8 cellular contexts compared by ENCODE assay signal in the genomic region with DNA sequence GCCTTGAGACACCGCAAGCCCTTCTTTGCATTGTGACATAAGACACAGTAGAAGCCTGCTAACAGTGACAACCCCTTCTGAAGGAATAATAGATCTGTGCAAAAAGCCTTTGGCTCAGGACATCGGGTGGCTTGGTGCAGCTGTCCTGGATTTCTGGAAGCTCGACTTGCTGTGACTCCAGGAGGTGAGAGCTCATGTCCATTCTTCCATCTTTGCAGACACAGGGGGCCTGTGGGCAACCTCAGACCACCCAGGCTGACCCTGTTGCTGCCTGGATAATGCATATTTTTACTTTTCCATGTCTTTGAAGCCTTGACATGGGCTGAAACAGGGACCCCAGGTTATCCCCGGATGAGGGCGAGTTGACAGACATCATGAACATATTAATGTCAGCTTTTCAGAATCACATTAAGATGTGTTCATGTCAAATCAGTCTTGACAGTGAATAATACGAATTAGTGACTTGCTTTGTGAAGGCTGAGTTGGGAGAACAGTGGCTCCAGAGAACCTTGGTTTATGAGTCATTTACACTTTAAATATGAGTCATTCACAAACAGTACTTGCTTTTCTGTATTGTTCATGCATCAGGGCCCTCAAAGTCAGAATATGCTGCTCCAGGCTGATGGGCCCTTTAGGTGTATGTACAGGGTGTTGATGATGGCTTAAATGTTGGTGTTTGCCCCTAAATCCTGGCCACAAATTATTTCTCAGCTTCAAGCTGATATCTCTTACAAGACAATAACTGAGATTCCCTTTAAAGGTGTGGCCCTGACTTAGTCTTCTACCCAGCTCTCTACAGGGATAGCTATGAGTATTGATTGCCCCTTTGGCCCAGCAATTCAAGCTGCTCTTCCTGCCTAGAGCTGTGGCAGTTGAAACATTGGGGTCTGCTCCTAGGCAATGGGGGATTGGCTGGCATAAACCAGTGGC.
A peak's percentile ranks its signal among the peaks of the same experiment; 100 is the strongest.
DNase-seq lines count a peak whose midpoint lies in the region; ATAC-seq, FAIRE-seq and TF ChIP-seq lines count a peak whose summit lies in the region.

No MANE protein-coding gene starts in this region.

- TF ChIP-seq RAD21 in HCT116 (IDR thresholded peaks at IDR 0.05; ENCODE audit: low read depth): peak; percentile 37

- RAD21 ChIA-PET in HCT116 (lab: Charles Lee; ENCODE audit: low non-redundant PET in 1 of 2, low total read pairs in 2 of 2, uncharacterized antibody in 2 of 2, unreplicated experiment in 2 of 2): no interaction called here

- no peaks in the 10 kb centered on the region for H4K20me1 ChIP-seq in HCT116 (ENCODE audit: insufficient read depth)

- POLR2A ChIA-PET in HCT116 (lab: Charles Lee) (no interaction called here), Panc1 (lab: Charles Lee) (no interaction called here)
- POLR2A ChIA-PET in naive thymus-derived CD8-positive, alpha-beta T cell (lab: Charles Lee): no interaction called here

- DNase-seq in GM12891 (ENCODE audit: insufficient read length, low spot score) (peak; percentile 21), HCT116 (ENCODE audit: low read depth, low spot score) (peak; percentile 67), Panc1 (ENCODE audit: low read depth, low spot score) (peak; percentile 53), left lung (no peak), progenitor cell of endocrine pancreas (ENCODE audit: low spot score, unreplicated experiment) (no peak), amygdala (lab: John Stamatoyannopoulos, UW) (no peak)
- no peak for DNase-seq in naive thymus-derived CD8-positive, alpha-beta T cell
- no peak for DNase-seq in activated CD4-positive, alpha-beta T cell treated with anti-CD3 and anti-CD28 coated beads, Interleukin-2, amount 10 ng/mL, durations not matched to agents 24 days and 14 days

- H3K4me1 ChIP-seq in HCT116 (ENCODE audit: control insufficient read depth in 1 of 2, insufficient read depth in 2 of 2, low read length in 2 of 2): peaks cover 9 to 28% of the 10 kb centered on the region in 2 experiments
- peaks cover 8% of the 10 kb centered on the region; the same call in 1 of the 2 replicates for H3K4me1 ChIP-seq in Panc1 (ENCODE audit: control insufficient read depth, insufficient read depth, low read length)
- H3K4me1 ChIP-seq in left lung: no peaks in the 10 kb centered on the region

- no peak for FAIRE-seq in GM12891 (lab: Jason Lieb, UNC)

- BruUV-seq in HCT116 (replicated peaks; lab: Mats Ljungman, UMichigan): no TSS peak
- no TSS peak for BruUV-seq in Panc1 (replicated peaks; lab: Mats Ljungman, UMichigan)

- H2AFZ ChIP-seq in HCT116 (ENCODE audit: low read depth, low read length, poor library complexity, severe bottlenecking): peak overlapping the region; percentile 10

- H3K27ac ChIP-seq in HCT116 (ENCODE audit: low read depth, low read length) (no peak overlapping the region), Panc1 (ENCODE audit: low read length) (no peak overlapping the region), left lung (no peak overlapping the region)

- peaks cover 6% of the 10 kb centered on the region in 2 experiments; a peak in 2 of 4 replicates for H3K9me3 ChIP-seq in HCT116 (ENCODE audit: control insufficient read depth in 1 of 2, insufficient read depth in 1 of 2, low read depth in 1 of 2, low read length in 2 of 2)
- H3K9me3 ChIP-seq in Panc1 (ENCODE audit: control insufficient read depth, insufficient read depth, low read depth, low read length): peaks cover 7% of the 10 kb centered on the region
- H3K9me3 ChIP-seq in left lung: peaks cover 0 to 12% of the 10 kb centered on the region in 2 donors

- peaks cover 3% of the 10 kb centered on the region for H3K4me1 Mint-ChIP-seq in progenitor cell of endocrine pancreas (ENCODE audit: low read depth)
- H3K4me1 Mint-ChIP-seq in naive thymus-derived CD8-positive, alpha-beta T cell: no peaks in the 10 kb centered on the region
- peaks cover 3% of the 10 kb centered on the region for H3K4me1 Mint-ChIP-seq in activated CD4-positive, alpha-beta T cell treated with anti-CD3 and anti-CD28 coated beads, Interleukin-2, amount 10 ng/mL, durations not matched to agents 24 days and 14 days

- intact Hi-C loops in HCT116 (cut with micrococcal nuclease): no loop called here
- intact Hi-C loops in Panc1 (cut with micrococcal nuclease; ENCODE audit: unreplicated experiment): no loop called here
- intact Hi-C loops in left lung (cut with DNase I): no loop called here
- intact Hi-C loops in activated CD4-positive, alpha-beta T cell treated with anti-CD3 and anti-CD28 coated beads, Interleukin-2, amount 10 ng/mL, durations not matched to agents 24 days and 14 days (cut with micrococcal nuclease): loop anchor here (5.0 kb wide), 1 partner anchor 55 kb away; no protein-coding TSS in a partner anchor

- H3K4me3 ChIP-seq in HCT116 (replicated peaks in 1 of 2; ENCODE audit: low read depth in 1 of 2, low read length in 2 of 2) (no peak overlapping the region; a peak in 2 of 4 replicates), Panc1 (ENCODE audit: low read depth in 2 of 2, low read length in 2 of 2) (no peak overlapping the region), left lung (no peak overlapping the region)

- no peaks in the 10 kb centered on the region for H3K36me3 ChIP-seq in HCT116 (ENCODE audit: control insufficient read depth in 1 of 2, insufficient read depth in 2 of 2, low read length in 2 of 2)
- H3K36me3 ChIP-seq in Panc1 (ENCODE audit: control insufficient read depth, insufficient read depth, low read length): no peaks in the 10 kb centered on the region
- no peaks in the 10 kb centered on the region for H3K36me3 ChIP-seq in left lung

- CTCF ChIA-PET in HCT116 (lab: Charles Lee) (no interaction called here), Panc1 (lab: Charles Lee) (no interaction called here)

- peak overlapping the region; percentile 60 for H3K4me2 ChIP-seq in HCT116 (ENCODE audit: low read length)

- H3K79me2 ChIP-seq in HCT116 (ENCODE audit: insufficient read depth, low read length): no peaks in the 10 kb centered on the region

- peaks cover 7% of the 10 kb centered on the region for H3K9me3 Mint-ChIP-seq in progenitor cell of endocrine pancreas (ENCODE audit: low read depth)
- H3K9me3 Mint-ChIP-seq in naive thymus-derived CD8-positive, alpha-beta T cell: peaks cover 0 to 13% (median 7%) of the 10 kb centered on the region in 9 donors
- no peaks in the 10 kb centered on the region for H3K9me3 Mint-ChIP-seq in activated CD4-positive, alpha-beta T cell treated with anti-CD3 and anti-CD28 coated beads, Interleukin-2, amount 10 ng/mL, durations not matched to agents 24 days and 14 days

- ATAC-seq in HCT116 (peak; percentile 92), Panc1 (peak; percentile 95), left lung (peak; percentile 93)
- no peak for ATAC-seq in naive thymus-derived CD8-positive, alpha-beta T cell

- H3K27me3 ChIP-seq in HCT116 (ENCODE audit: insufficient read depth, low read length): no peaks in the 10 kb centered on the region
- no peaks in the 10 kb centered on the region for H3K27me3 ChIP-seq in Panc1 (ENCODE audit: control insufficient read depth, insufficient read depth, low read length)
- no peaks in the 10 kb centered on the region for H3K27me3 ChIP-seq in left lung

- peak overlapping the region; percentile 13 for H3K9ac ChIP-seq in HCT116 (ENCODE audit: low read length)

- TF ChIP-seq CTCF in HCT116 (IDR thresholded peaks at IDR 0.05 in 2 of 3, conservative IDR thresholded peaks at IDR 0.05 in 1 of 3; ENCODE audit: borderline replicate concordance in 1 of 3, insufficient read depth in 1 of 3, low read depth in 2 of 3, low read length in 2 of 3) (no peak), Panc1 (IDR thresholded peaks at IDR 0.05) (no peak), left lung (IDR thresholded peaks at IDR 0.05) (no peak), progenitor cell of endocrine pancreas (IDR thresholded peaks at IDR 0.05; ENCODE audit: unreplicated experiment) (no peak)

- peaks cover 3% of the 10 kb centered on the region for H3K27me3 Mint-ChIP-seq in progenitor cell of endocrine pancreas
- H3K27me3 Mint-ChIP-seq in naive thymus-derived CD8-positive, alpha-beta T cell: peaks cover 5 to 27% (median 7%) of the 10 kb centered on the region in 5 donors
- H3K27me3 Mint-ChIP-seq in activated CD4-positive, alpha-beta T cell treated with anti-CD3 and anti-CD28 coated beads, Interleukin-2, amount 10 ng/mL, durations not matched to agents 24 days and 14 days: peaks cover 12% of the 10 kb centered on the region

- H3K36me3 Mint-ChIP-seq in progenitor cell of endocrine pancreas (ENCODE audit: insufficient read depth): no peaks in the 10 kb centered on the region
- H3K36me3 Mint-ChIP-seq in naive thymus-derived CD8-positive, alpha-beta T cell: peaks cover 0 to 10% (median 2%) of the 10 kb centered on the region in 3 donors
- no peaks in the 10 kb centered on the region for H3K36me3 Mint-ChIP-seq in activated CD4-positive, alpha-beta T cell treated with anti-CD3 and anti-CD28 coated beads, Interleukin-2, amount 10 ng/mL, durations not matched to agents 24 days and 14 days (ENCODE audit: low read depth)

- no peak overlapping the region for H3K27ac Mint-ChIP-seq in progenitor cell of endocrine pancreas
- no peak overlapping the region for H3K27ac Mint-ChIP-seq in naive thymus-derived CD8-positive, alpha-beta T cell
- no peak overlapping the region for H3K27ac Mint-ChIP-seq in activated CD4-positive, alpha-beta T cell treated with anti-CD3 and anti-CD28 coated beads, Interleukin-2, amount 10 ng/mL, durations not matched to agents 24 days and 14 days

- in situ Hi-C loops in Panc1 (cut with HindIII; ENCODE audit: low pct_unique_long_range_greater_than_20kb, low sequenced_read_pairs): no loop called here

- no peak for TF ChIP-seq POLR2A in GM12891 (IDR thresholded peaks at IDR 0.05; ENCODE audit: low read depth, low read length)
- TF ChIP-seq POLR2A in HCT116 (IDR thresholded peaks at IDR 0.05; ENCODE audit: borderline replicate concordance, extremely low read depth, insufficient read depth, insufficient read length): no peak

- no peaks in the 10 kb centered on the region for H3K9me2 ChIP-seq in HCT116 (ENCODE audit: insufficient read depth)

- no peak overlapping the region for H3K4me3 Mint-ChIP-seq in progenitor cell of endocrine pancreas (ENCODE audit: low read depth)
- no peak overlapping the region for H3K4me3 Mint-ChIP-seq in naive thymus-derived CD8-positive, alpha-beta T cell
- H3K4me3 Mint-ChIP-seq in activated CD4-positive, alpha-beta T cell treated with anti-CD3 and anti-CD28 coated beads, Interleukin-2, amount 10 ng/mL, durations not matched to agents 24 days and 14 days: no peak overlapping the region

TF ChIP-seq in GM12891, 5 proteins besides CTCF, POLR2A, EP300 and RAD21 (continues in another document):
- TF ChIP-seq SPI1 (IDR thresholded peaks at IDR 0.05; ENCODE audit: low read depth, low read length) (no peak), POLR2AphosphoS5 (IDR thresholded peaks at IDR 0.05; ENCODE audit: low read depth, low read length) (no peak), POU2F2 (IDR thresholded peaks at IDR 0.05; ENCODE audit: low read depth, low read length) (no peak), PAX5 (IDR thresholded peaks at IDR 0.05; ENCODE audit: insufficient read depth, low read length, severe bottlenecking) (no peak)

TF ChIP-seq in HCT116, 20 proteins besides CTCF, POLR2A, EP300 and RAD21 (continues in another document):
- peak; percentile 69 for TF ChIP-seq SRF (IDR thresholded peaks at IDR 0.05; ENCODE audit: low read depth)
- TF ChIP-seq CEBPB (IDR thresholded peaks at IDR 0.05; ENCODE audit: low read depth): no peak
- TF ChIP-seq SP1 (IDR thresholded peaks at IDR 0.05; ENCODE audit: low read depth): peak; percentile 78
- TF ChIP-seq CBX3 (IDR thresholded peaks at IDR 0.05; ENCODE audit: low read depth): peak; percentile 78; the same call in 1 of the 2 replicates
- peak; percentile 95 for TF ChIP-seq JUND (IDR thresholded peaks at IDR 0.05)

Comparison
In these comparisons a context has a peak if more than half of its experiments do, and no peak if none do; other contexts are left out.
1. DNase-seq: peak in GM12891 (single experiment), HCT116 (single experiment) and Panc1 (single experiment); none in left lung (0 of 2), progenitor cell of endocrine pancreas (single experiment), naive thymus-derived CD8-positive, alpha-beta T cell (0 of 10), amygdala (0 of 56) and activated CD4-positive, alpha-beta T cell treated with anti-CD3 and anti-CD28 coated beads, Interleukin-2, amount 10 ng/mL, durations not matched to agents 24 days and 14 days (single experiment).
2. ATAC-seq: peak in HCT116 (single experiment), Panc1 (single experiment) and left lung (single experiment); none in naive thymus-derived CD8-positive, alpha-beta T cell (0 of 2).